In the genomic region with DNA sequence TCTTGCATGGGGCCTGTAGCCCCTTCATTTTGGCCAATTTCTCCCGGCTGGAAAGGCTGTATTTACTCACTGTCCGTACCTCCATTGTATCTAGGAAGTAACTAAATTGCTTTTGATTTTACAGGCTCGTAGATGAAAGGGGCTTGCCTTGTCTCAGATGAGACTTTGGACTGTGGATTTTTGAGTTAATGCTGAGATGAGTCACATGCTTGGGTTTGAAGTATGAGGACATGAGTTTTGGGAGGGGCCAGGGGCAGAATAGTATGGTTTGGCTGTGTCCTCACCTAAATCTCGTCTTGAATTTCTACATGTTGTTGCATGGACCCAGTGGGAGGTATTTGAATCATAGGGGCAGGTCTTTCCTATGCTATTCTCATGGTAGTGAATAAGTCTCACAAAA, we compare ENCODE assay signal across 22 cellular contexts.
DNase-seq lines count a peak whose midpoint lies in the region; ATAC-seq, FAIRE-seq and TF ChIP-seq lines count a peak whose summit lies in the region.
"Had no signal": no experiment of that assay in that cellular context is flagged by ENCODE, and none has a peak within 500 bp of the region (broad histone marks: within the 10 kb centered on the region; RNA-seq: fewer than 3 reads in every experiment).

No MANE protein-coding gene starts in this region.

- H3K4me1 ChIP-seq in HepG2 (ENCODE audit: insufficient read depth, low read length) (no peaks in the 10 kb centered on the region), right lobe of liver (no peaks in the 10 kb centered on the region)
- H3K4me1 ChIP-seq: BLaER1 had no signal

- H3K4me2 ChIP-seq in HepG2 (ENCODE audit: low read depth, low read length) = peak overlapping the region; percentile 3; the same call in 1 of the 2 replicates
- H3K4me2 ChIP-seq: BLaER1 had no signal

- no peak overlapping the region for H3K9ac ChIP-seq in HepG2 (ENCODE audit: insufficient read depth, low read depth, low read length)
- H3K9ac ChIP-seq: BLaER1, GM23248 had no signal

- no peak for ATAC-seq in HepG2
- no peak for ATAC-seq in right lobe of liver

- TF ChIP-seq RAD21 in HepG2 (CRISPR knock-in tag; IDR thresholded peaks at IDR 0.05) = no peak

- no peak overlapping the region for H3K27ac ChIP-seq in HepG2 (ENCODE audit: extremely low read length, insufficient read depth, low read length)
- no peak overlapping the region for H3K27ac ChIP-seq in right lobe of liver
- H3K27ac ChIP-seq: BLaER1, GM23248, HL-60 had no signal

- H3K27me3 Mint-ChIP-seq in immature natural killer cell (ENCODE audit: low read depth in 3 of 3) = no peaks in the 10 kb centered on the region
- H3K27me3 Mint-ChIP-seq: CD4-positive, alpha-beta memory T cell; IgD-negative memory B cell had no signal

- POLR2A ChIA-PET in HepG2 (lab: Yijun Ruan, JAX) = no interaction called here

- H3K36me3 ChIP-seq in HepG2 (replicated peaks in 1 of 2; ENCODE audit: control insufficient read depth in 1 of 2, insufficient read depth in 2 of 2, low read length in 2 of 2) (no peaks in the 10 kb centered on the region), right lobe of liver (no peaks in the 10 kb centered on the region)
- H3K36me3 ChIP-seq: BLaER1 had no signal

- TF ChIP-seq CTCF in HepG2 (CRISPR knock-in tag; IDR thresholded peaks at IDR 0.05) (no peak), right lobe of liver (IDR thresholded peaks at IDR 0.05) (no peak), epithelial cell of esophagus (IDR thresholded peaks at IDR 0.05; ENCODE audit: insufficient read depth, low read depth, low read length, missing control alignments) (no peak)

- peak; percentile 16 for DNase-seq in HepG2 (ENCODE audit: low spot score)
- DNase-seq in right lobe of liver = no peak
- DNase-seq in SW480 (ENCODE audit: low spot score) = peak; percentile 55
- peak; percentile 2 for DNase-seq in epithelial cell of esophagus (ENCODE audit: low read depth)
- no peak for DNase-seq in immature natural killer cell
- no peak for DNase-seq in inferior parietal cortex (ENCODE audit: extremely low spot score)
- DNase-seq in NOMO-1 (lab: John Stamatoyannopoulos, UW; ENCODE audit: unreplicated experiment in 2 of 2) = no peak
- DNase-seq: 8988T; Calu3; CD4-positive, alpha-beta memory T cell; DMS79 treated with DMSO at 0.1 percent for 48 hours; GDM1; GM23248; HCEC 1CT had no signal

- TF ChIP-seq POLR2A in HepG2 (IDR thresholded peaks at IDR 0.05; ENCODE audit: insufficient read depth in 1 of 2, low read depth in 2 of 2, low read length in 2 of 2) (no peak), right lobe of liver (IDR thresholded peaks at IDR 0.05) (no peak)

- H3K27me3 ChIP-seq in HepG2 (ENCODE audit: control insufficient read depth in 1 of 2, insufficient read depth in 2 of 2, low read length in 2 of 2) (no peaks in the 10 kb centered on the region), right lobe of liver (no peaks in the 10 kb centered on the region)
- H3K27me3 ChIP-seq: BLaER1 had no signal

- H3K4me3 ChIP-seq in HepG2 (replicated peaks in 1 of 3; ENCODE audit: insufficient read depth in 1 of 3, low read depth in 2 of 3, low read length in 3 of 3) = no peak overlapping the region
- H3K4me3 ChIP-seq in right lobe of liver = no peak overlapping the region
- no peak overlapping the region for H3K4me3 ChIP-seq in epithelial cell of esophagus (ENCODE audit: low read length)
- H3K4me3 ChIP-seq: BLaER1, GM23248 had no signal

- no peak for TF ChIP-seq EP300 in HepG2 (IDR thresholded peaks at IDR 0.05; ENCODE audit: low read depth in 2 of 2, low read length in 2 of 2)
- TF ChIP-seq EP300 in HepG2 (CRISPR knock-in tag; IDR thresholded peaks at IDR 0.05; ENCODE audit: borderline replicate concordance) = no peak

- H4K20me1 ChIP-seq in HepG2 (ENCODE audit: insufficient read depth, low read length) = no peaks in the 10 kb centered on the region
- H4K20me1 ChIP-seq: BLaER1 had no signal

- H3K9me3 ChIP-seq in HepG2 (ENCODE audit: low read length) = no peaks in the 10 kb centered on the region; the same call in 1 of the 2 replicates
- H3K9me3 ChIP-seq in right lobe of liver = no peaks in the 10 kb centered on the region
- H3K9me3 ChIP-seq: BLaER1 had no signal

- intact Hi-C loops in HepG2 (cut with micrococcal nuclease; ENCODE audit: unreplicated experiment) = no loop called here
- intact Hi-C loops in right lobe of liver (cut with DNase I) = no loop called here

- no peaks in the 10 kb centered on the region for H3K4me1 Mint-ChIP-seq in immature natural killer cell
- H3K4me1 Mint-ChIP-seq: CD14-positive monocyte; CD4-positive, alpha-beta memory T cell; IgD-negative memory B cell had no signal

- in situ Hi-C loops in HepG2 (cut with HindIII; ENCODE audit: extremely low pct_ligation_motif_present, low pct_unique_long_range_greater_than_20kb) = no loop called here

- peaks cover 0 to 4% (median 4%) of the 10 kb centered on the region in 3 donors for H3K36me3 Mint-ChIP-seq in immature natural killer cell
- H3K36me3 Mint-ChIP-seq: CD14-positive monocyte; CD4-positive, alpha-beta memory T cell; IgD-negative memory B cell had no signal

- no peak for FAIRE-seq in HepG2 (lab: Jason Lieb, UNC)
- FAIRE-seq: GM12892, GM18507, H54, HTR-8/SVneo had no signal

- H3K9me3 Mint-ChIP-seq in immature natural killer cell = peaks cover 7 to 51% (median 23%) of the 10 kb centered on the region in 6 donors

- CTCF ChIA-PET in HepG2 (lab: Yijun Ruan, JAX; ENCODE audit: low intra/inter-chr PET ratio, low total read pairs) = no interaction called here

- WGBS in HepG2 (ENCODE audit: low lambda C conversion rate) = 0% methylated on average over 4 of the region's 4 CpGs
- WGBS in right lobe of liver (ENCODE audit: insufficient coverage, low coverage, low lambda C conversion rate, missing lambda C conversion rate) = 57% methylated on average over 4 of the region's 4 CpGs

- BruUV-seq in HepG2 (replicated peaks; lab: Mats Ljungman, UMichigan) = no TSS peak

- H2AFZ ChIP-seq in HepG2 (ENCODE audit: low read length) = no peak overlapping the region
- H2AFZ ChIP-seq: GM23248 had no signal

- no peak overlapping the region for H3K27ac Mint-ChIP-seq in immature natural killer cell
- H3K27ac Mint-ChIP-seq: CD14-positive monocyte; CD4-positive, alpha-beta memory T cell; IgD-negative memory B cell had no signal

- H3K79me2 ChIP-seq in HepG2 (ENCODE audit: insufficient read depth, low read length) = no peaks in the 10 kb centered on the region

- no peak overlapping the region for H3K4me3 Mint-ChIP-seq in immature natural killer cell
- H3K4me3 Mint-ChIP-seq: CD14-positive monocyte; CD4-positive, alpha-beta memory T cell; IgD-negative memory B cell had no signal

TF ChIP-seq in HepG2, 621 proteins besides CTCF, POLR2A, EP300 and RAD21:
- TF ChIP-seq ZBTB21 (CRISPR knock-in tag; IDR thresholded peaks at IDR 0.05) (no peak), SP5 (CRISPR knock-in tag; IDR thresholded peaks at IDR 0.05; ENCODE audit: borderline replicate concordance, low read depth) (no peak)
- TF ChIP-seq, protein P1, sequence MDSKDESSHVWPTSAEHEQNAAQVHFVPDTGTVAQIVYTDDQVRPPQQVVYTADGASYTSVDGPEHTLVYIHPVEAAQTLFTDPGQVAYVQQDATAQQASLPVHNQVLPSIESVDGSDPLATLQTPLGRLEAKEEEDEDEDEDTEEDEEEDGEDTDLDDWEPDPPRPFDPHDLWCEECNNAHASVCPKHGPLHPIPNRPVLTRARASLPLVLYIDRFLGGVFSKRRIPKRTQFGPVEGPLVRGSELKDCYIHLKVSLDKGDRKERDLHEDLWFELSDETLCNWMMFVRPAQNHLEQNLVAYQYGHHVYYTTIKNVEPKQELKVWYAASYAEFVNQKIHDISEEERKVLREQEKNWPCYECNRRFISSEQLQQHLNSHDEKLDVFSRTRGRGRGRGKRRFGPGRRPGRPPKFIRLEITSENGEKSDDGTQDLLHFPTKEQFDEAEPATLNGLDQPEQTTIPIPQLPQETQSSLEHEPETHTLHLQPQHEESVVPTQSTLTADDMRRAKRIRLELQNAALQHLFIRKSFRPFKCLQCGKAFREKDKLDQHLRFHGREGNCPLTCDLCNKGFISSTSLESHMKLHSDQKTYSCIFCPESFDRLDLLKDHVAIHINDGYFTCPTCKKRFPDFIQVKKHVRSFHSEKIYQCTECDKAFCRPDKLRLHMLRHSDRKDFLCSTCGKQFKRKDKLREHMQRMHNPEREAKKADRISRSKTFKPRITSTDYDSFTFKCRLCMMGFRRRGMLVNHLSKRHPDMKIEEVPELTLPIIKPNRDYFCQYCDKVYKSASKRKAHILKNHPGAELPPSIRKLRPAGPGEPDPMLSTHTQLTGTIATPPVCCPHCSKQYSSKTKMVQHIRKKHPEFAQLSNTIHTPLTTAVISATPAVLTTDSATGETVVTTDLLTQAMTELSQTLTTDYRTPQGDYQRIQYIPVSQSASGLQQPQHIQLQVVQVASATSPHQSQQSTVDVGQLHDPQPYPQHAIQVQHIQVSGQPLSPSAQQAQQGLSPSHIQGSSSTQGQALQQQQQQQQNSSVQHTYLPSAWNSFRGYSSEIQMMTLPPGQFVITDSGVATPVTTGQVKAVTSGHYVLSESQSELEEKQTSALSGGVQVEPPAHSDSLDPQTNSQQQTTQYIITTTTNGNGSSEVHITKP (CRISPR knock-in tag; IDR thresholded peaks at IDR 0.05; ENCODE audit: low read depth) = no peak
- TF ChIP-seq, protein P2, sequence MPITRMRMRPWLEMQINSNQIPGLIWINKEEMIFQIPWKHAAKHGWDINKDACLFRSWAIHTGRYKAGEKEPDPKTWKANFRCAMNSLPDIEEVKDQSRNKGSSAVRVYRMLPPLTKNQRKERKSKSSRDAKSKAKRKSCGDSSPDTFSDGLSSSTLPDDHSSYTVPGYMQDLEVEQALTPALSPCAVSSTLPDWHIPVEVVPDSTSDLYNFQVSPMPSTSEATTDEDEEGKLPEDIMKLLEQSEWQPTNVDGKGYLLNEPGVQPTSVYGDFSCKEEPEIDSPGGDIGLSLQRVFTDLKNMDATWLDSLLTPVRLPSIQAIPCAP (CRISPR knock-in tag; IDR thresholded peaks at IDR 0.05; ENCODE audit: low read depth) = no peak

Comparison
In these comparisons a context has a peak if more than half of its experiments do, and no peak if none do; other contexts are left out.
1. DNase-seq: peak in HepG2 (single experiment), SW480 (single experiment) and epithelial cell of esophagus (single experiment); none in right lobe of liver (0 of 3), immature natural killer cell (0 of 3), inferior parietal cortex (single experiment) and NOMO-1 (0 of 2).